In the genomic region with DNA sequence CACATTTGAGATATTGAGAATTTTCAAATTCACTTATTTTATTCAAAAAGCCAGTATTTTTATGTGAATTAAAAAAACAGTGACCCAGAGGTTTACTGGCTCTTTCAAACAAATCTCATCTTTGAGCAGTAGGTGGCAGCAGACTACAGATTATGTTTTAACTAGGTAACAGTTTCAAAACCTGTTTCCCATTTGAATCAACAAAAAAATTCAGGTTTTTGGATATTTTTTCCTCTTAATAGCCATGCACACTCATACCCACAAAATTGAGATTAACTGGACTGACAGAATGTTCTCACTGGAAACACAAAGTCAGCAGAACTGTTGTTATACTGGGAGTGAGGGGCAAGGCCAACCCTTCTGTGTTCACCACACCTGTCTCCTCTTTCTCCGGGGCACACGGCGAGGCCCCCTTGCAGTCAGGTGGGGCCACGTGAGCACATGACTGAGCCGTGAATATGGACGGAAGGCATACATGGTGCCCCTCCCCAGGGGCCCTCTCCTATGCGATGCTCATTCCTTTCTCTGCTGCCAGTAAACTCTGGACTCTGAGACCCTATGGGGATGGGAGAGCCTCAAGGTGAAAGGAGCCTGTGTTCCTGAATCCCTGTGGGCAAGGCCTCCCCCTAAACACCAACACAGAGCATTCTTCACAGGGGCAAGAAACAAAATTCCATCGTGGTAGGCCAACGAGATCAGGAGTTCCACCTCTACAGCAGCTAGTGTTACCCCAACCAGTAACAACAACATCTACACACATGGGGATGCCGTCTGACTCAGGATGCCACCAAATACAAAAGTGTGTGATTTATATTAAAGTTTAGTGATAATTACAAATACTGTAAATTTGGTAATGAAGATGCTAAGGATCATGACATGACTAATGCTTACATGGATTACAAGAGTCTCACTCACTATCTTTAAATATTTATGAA, we compare ENCODE assay signal across 1 cellular context.
TF ChIP-seq lines count a peak whose summit lies in the region.

No MANE protein-coding gene starts in this region.

TF ChIP-seq in IMR-90, 13 proteins besides CTCF, POLR2A, EP300 and RAD21:
- no peak for TF ChIP-seq NFE2L2 (IDR thresholded peaks at IDR 0.05; ENCODE audit: low read depth, low read length)
- TF ChIP-seq, protein P1, sequence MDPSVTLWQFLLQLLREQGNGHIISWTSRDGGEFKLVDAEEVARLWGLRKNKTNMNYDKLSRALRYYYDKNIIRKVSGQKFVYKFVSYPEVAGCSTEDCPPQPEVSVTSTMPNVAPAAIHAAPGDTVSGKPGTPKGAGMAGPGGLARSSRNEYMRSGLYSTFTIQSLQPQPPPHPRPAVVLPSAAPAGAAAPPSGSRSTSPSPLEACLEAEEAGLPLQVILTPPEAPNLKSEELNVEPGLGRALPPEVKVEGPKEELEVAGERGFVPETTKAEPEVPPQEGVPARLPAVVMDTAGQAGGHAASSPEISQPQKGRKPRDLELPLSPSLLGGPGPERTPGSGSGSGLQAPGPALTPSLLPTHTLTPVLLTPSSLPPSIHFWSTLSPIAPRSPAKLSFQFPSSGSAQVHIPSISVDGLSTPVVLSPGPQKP (IDR thresholded peaks at IDR 0.05; ENCODE audit: borderline replicate concordance, low read depth, low read length): no peak
- TF ChIP-seq SMC3 (IDR thresholded peaks at IDR 0.05; ENCODE audit: low read depth, low read length): peak; percentile 72
- no peak for TF ChIP-seq CHD1 (IDR thresholded peaks at IDR 0.05; ENCODE audit: low read depth, low read length)
- TF ChIP-seq RCOR1 (IDR thresholded peaks at IDR 0.05; ENCODE audit: insufficient replicate concordance, low read length): no peak
- no peak for TF ChIP-seq CEBPB (IDR thresholded peaks at IDR 0.05; ENCODE audit: low read depth, low read length)
- no peak for TF ChIP-seq MAZ (IDR thresholded peaks at IDR 0.05; ENCODE audit: borderline replicate concordance, low read depth, low read length)
- no peak for TF ChIP-seq FOS (IDR thresholded peaks at IDR 0.05; ENCODE audit: low read depth, low read length)
- TF ChIP-seq MXI1 (IDR thresholded peaks at IDR 0.05; ENCODE audit: borderline replicate concordance, low read depth, low read length): no peak
- no peak for TF ChIP-seq RFX5 (IDR thresholded peaks at IDR 0.05; ENCODE audit: low read depth, low read length)
- no peak for TF ChIP-seq BHLHE40 (IDR thresholded peaks at IDR 0.05; ENCODE audit: low read depth, low read length)
- TF ChIP-seq MAFK (IDR thresholded peaks at IDR 0.05; ENCODE audit: low read depth, low read length): peak; percentile 44; the same call in 1 of the 2 replicates
- TF ChIP-seq, protein P2, sequence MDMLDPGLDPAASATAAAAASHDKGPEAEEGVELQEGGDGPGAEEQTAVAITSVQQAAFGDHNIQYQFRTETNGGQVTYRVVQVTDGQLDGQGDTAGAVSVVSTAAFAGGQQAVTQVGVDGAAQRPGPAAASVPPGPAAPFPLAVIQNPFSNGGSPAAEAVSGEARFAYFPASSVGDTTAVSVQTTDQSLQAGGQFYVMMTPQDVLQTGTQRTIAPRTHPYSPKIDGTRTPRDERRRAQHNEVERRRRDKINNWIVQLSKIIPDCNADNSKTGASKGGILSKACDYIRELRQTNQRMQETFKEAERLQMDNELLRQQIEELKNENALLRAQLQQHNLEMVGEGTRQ (IDR thresholded peaks at IDR 0.05; ENCODE audit: low read depth, low read length): no peak
